Comparison of ENCODE assay signal across 2 cellular contexts in the genomic region with DNA sequence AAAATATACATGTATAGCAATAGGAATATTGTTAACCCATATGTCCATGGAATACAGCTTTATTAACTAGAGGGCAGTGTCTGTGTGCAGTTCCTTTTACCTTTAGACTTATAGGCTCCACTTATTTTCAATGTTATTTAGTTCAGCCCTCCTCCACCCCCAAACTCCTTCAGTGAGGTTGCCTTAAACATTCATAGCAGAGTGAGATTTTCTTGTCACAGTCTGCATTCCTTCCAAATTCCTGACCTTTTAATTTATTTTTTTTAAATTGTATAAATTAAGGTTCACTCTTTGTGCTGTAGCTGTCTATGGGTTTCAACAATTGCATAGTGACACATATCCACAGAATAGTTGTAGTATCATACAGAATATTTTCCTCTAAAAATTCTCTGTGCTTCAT.
TF ChIP-seq lines count a peak whose summit lies in the region.

No MANE protein-coding gene starts in this region.

TF ChIP-seq in HepG2, 621 proteins besides CTCF, POLR2A, EP300 and RAD21:
- TF ChIP-seq MTA1 (CRISPR knock-in tag; IDR thresholded peaks at IDR 0.05; ENCODE audit: borderline replicate concordance) (no peak), MED1 (CRISPR knock-in tag; IDR thresholded peaks at IDR 0.05) (0 out of 2 replicates have a peak, but pooled peaks have one; percentile 11), AGO2 (optimal IDR thresholded peaks at IDR 0.05; ENCODE audit: low read depth, low read length) (peak; percentile 7), ZNF260 (CRISPR knock-in tag; IDR thresholded peaks at IDR 0.05; ENCODE audit: borderline replicate concordance, low read depth) (no peak), RORA (CRISPR knock-in tag; IDR thresholded peaks at IDR 0.05) (no peak), POLR2AphosphoS5 (IDR thresholded peaks at IDR 0.05; ENCODE audit: low read depth, low read length) (peak; percentile 44), REPIN1 (CRISPR knock-in tag; IDR thresholded peaks at IDR 0.05; ENCODE audit: borderline replicate concordance, low read depth) (no peak), MEIS2 (CRISPR knock-in tag; IDR thresholded peaks at IDR 0.05) (no peak), HES4 (CRISPR knock-in tag; IDR thresholded peaks at IDR 0.05; ENCODE audit: borderline replicate concordance) (no peak), RXRA (CRISPR knock-in tag; IDR thresholded peaks at IDR 0.05) (no peak), ZNF354B (CRISPR knock-in tag; IDR thresholded peaks at IDR 0.05) (no peak), RBM22 (optimal IDR thresholded peaks at IDR 0.05; ENCODE audit: low read length) (peak; percentile 80)

TF ChIP-seq in IMR-90, 13 proteins besides CTCF, POLR2A, EP300 and RAD21:
- TF ChIP-seq MAFK (IDR thresholded peaks at IDR 0.05; ENCODE audit: low read depth, low read length) (no peak), FOS (IDR thresholded peaks at IDR 0.05; ENCODE audit: low read depth, low read length) (no peak), RCOR1 (IDR thresholded peaks at IDR 0.05; ENCODE audit: insufficient replicate concordance, low read length) (no peak), SMC3 (IDR thresholded peaks at IDR 0.05; ENCODE audit: low read depth, low read length) (no peak), MXI1 (IDR thresholded peaks at IDR 0.05; ENCODE audit: borderline replicate concordance, low read depth, low read length) (no peak), NFE2L2 (IDR thresholded peaks at IDR 0.05; ENCODE audit: low read depth, low read length) (no peak), RFX5 (IDR thresholded peaks at IDR 0.05; ENCODE audit: low read depth, low read length) (no peak), CEBPB (IDR thresholded peaks at IDR 0.05; ENCODE audit: low read depth, low read length) (no peak), BHLHE40 (IDR thresholded peaks at IDR 0.05; ENCODE audit: low read depth, low read length) (no peak), MAZ (IDR thresholded peaks at IDR 0.05; ENCODE audit: borderline replicate concordance, low read depth, low read length) (no peak)
- TF ChIP-seq, protein P1, sequence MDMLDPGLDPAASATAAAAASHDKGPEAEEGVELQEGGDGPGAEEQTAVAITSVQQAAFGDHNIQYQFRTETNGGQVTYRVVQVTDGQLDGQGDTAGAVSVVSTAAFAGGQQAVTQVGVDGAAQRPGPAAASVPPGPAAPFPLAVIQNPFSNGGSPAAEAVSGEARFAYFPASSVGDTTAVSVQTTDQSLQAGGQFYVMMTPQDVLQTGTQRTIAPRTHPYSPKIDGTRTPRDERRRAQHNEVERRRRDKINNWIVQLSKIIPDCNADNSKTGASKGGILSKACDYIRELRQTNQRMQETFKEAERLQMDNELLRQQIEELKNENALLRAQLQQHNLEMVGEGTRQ (IDR thresholded peaks at IDR 0.05; ENCODE audit: low read depth, low read length): no peak
